ENCODE assay signal across 15 cellular contexts in genomic region chr6:39339557-39340555, GRCh38. TPM values are rescaled to one million over a fixed set of nuclear protein-coding genes. Genes with fewer than 3 reads are reported as not detected.
DNase-seq lines count a peak whose midpoint lies in the region; ATAC-seq and TF ChIP-seq lines count a peak whose summit lies in the region.
"Had no signal": no experiment of that assay in that cellular context is flagged by ENCODE, and none has a peak within 500 bp of the region (broad histone marks: within the 10 kb centered on the region; RNA-seq: fewer than 3 reads in every experiment).

No MANE protein-coding gene starts in this region.

- peak; percentile 53 for DNase-seq in COLO668 (lab: John Stamatoyannopoulos, UW; ENCODE audit: unreplicated experiment)
- DNase-seq in NCI-H146 (lab: John Stamatoyannopoulos, UW), result peak; percentile 91
- no peak for DNase-seq in RWPE2 (ENCODE audit: low spot score)
- peak; percentile 54 for DNase-seq in medulla oblongata (ENCODE audit: extremely low spot score)
- no peak for DNase-seq in NK-92 (lab: John Stamatoyannopoulos, UW; ENCODE audit: unreplicated experiment)
- DNase-seq in T1000 (lab: John Stamatoyannopoulos, UW), result no peak
- DNase-seq in T-helper 1 cell, result no peak
- DNase-seq in MG63, result no peak
- DNase-seq: activated CD4-positive, alpha-beta T cell treated with anti-CD3 and anti-CD28 coated beads, Interleukin-2, amount 10 ng/mL, durations not matched to agents 24 days and 14 days; activated naive CD4-positive, alpha-beta T cell treated with anti-CD3 and anti-CD28 coated beads, Interleukin-2, amount 10 ng/mL, durations not matched to agents 7 days and 5 days; BE2C; dermis blood vessel endothelial cell; MM.1S had no signal

- no peaks in the 10 kb centered on the region for H3K9me3 ChIP-seq in RWPE2 (ENCODE audit: severe bottlenecking)
- no peaks in the 10 kb centered on the region for H3K9me3 ChIP-seq in MG63
- H3K9me3 ChIP-seq: BE2C had no signal

- peaks cover 12% of the 10 kb centered on the region for H3K4me1 ChIP-seq in RWPE2 (ENCODE audit: insufficient read depth, poor library complexity, severe bottlenecking)
- H3K4me1 ChIP-seq: BE2C had no signal

- no peak overlapping the region for H3K4me3 ChIP-seq in RWPE2 (ENCODE audit: severe bottlenecking)
- no peak overlapping the region for H3K4me3 ChIP-seq in MG63

- H3K27me3 ChIP-seq in RWPE2 (ENCODE audit: insufficient read depth, poor library complexity, severe bottlenecking), result no peaks in the 10 kb centered on the region
- H3K27me3 ChIP-seq in MG63, result no peaks in the 10 kb centered on the region
- H3K27me3 ChIP-seq: BE2C had no signal

- ATAC-seq in RWPE2 (ENCODE audit: low read depth), result peak; percentile 51

- H3K27ac ChIP-seq in RWPE2 (ENCODE audit: poor library complexity, severe bottlenecking), result no peak overlapping the region

- no peak for TF ChIP-seq CTCF in RWPE2 (IDR thresholded peaks at IDR 0.05; ENCODE audit: poor library complexity, severe bottlenecking)

- H3K36me3 ChIP-seq in RWPE2 (ENCODE audit: low read depth), result no peaks in the 10 kb centered on the region
- no peaks in the 10 kb centered on the region for H3K36me3 ChIP-seq in MG63
- H3K36me3 ChIP-seq: BE2C had no signal

RNA-seq across cellular contexts. Expression of gene KCNK16, which starts 17.4 kb away (rescaled TPM):
- total RNA-seq in MG63 (2014; rRNA removed; shearing (Covaris generic); ENCODE audit: low replicate concordance), result not detected in 2 replicates
- total RNA-seq: activated CD4-positive, alpha-beta T cell treated with anti-CD3 and anti-CD28 coated beads, Interleukin-2, amount 10 ng/mL, durations not matched to agents 24 days and 14 days; dermis blood vessel endothelial cell; mononuclear cell; SK-MEL-5 had no signal

RNA-seq across cellular contexts. Expression of gene KCNK17, which starts 25.6 kb away (rescaled TPM):
- total RNA-seq in MG63 (2014; rRNA removed; shearing (Covaris generic); ENCODE audit: low replicate concordance), result not detected in 2 replicates
- total RNA-seq: activated CD4-positive, alpha-beta T cell treated with anti-CD3 and anti-CD28 coated beads, Interleukin-2, amount 10 ng/mL, durations not matched to agents 24 days and 14 days; dermis blood vessel endothelial cell; SK-MEL-5 had no signal

Comparison
In these comparisons a context has a peak if more than half of its experiments do, and no peak if none do; other contexts are left out.
1. DNase-seq: peak in COLO668 (single experiment), NCI-H146 (single experiment) and medulla oblongata (single experiment); none in RWPE2 (single experiment), NK-92 (single experiment), T1000 (single experiment), T-helper 1 cell (0 of 5) and MG63 (single experiment).